1 cellular context compared by ENCODE assay signal in genomic region chr2:70131344-70132144, GRCh38.
TF ChIP-seq lines count a peak whose summit lies in the region.

No MANE protein-coding gene starts in this region.

TF ChIP-seq in GM12878, 131 proteins besides CTCF, POLR2A, EP300 and RAD21:
- peak; percentile 38 for TF ChIP-seq SMAD1 (IDR thresholded peaks at IDR 0.05; ENCODE audit: low read depth, partially characterized antibody)
- TF ChIP-seq IKZF1 (conservative IDR thresholded peaks at IDR 0.05) = 0 out of 2 replicates have a peak, but pooled peaks have one; percentile 24
- peak; percentile 86; the same call in 1 of the 2 replicates for TF ChIP-seq ZNF592 (IDR thresholded peaks at IDR 0.05)
- TF ChIP-seq, protein P1, sequence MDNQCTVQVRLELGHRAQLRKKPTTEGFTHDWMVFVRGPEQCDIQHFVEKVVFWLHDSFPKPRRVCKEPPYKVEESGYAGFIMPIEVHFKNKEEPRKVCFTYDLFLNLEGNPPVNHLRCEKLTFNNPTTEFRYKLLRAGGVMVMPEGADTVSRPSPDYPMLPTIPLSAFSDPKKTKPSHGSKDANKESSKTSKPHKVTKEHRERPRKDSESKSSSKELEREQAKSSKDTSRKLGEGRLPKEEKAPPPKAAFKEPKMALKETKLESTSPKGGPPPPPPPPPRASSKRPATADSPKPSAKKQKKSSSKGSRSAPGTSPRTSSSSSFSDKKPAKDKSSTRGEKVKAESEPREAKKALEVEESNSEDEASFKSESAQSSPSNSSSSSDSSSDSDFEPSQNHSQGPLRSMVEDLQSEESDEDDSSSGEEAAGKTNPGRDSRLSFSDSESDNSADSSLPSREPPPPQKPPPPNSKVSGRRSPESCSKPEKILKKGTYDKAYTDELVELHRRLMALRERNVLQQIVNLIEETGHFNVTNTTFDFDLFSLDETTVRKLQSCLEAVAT (IDR thresholded peaks at IDR 0.05) = peak; percentile 97
- TF ChIP-seq, protein P2, sequence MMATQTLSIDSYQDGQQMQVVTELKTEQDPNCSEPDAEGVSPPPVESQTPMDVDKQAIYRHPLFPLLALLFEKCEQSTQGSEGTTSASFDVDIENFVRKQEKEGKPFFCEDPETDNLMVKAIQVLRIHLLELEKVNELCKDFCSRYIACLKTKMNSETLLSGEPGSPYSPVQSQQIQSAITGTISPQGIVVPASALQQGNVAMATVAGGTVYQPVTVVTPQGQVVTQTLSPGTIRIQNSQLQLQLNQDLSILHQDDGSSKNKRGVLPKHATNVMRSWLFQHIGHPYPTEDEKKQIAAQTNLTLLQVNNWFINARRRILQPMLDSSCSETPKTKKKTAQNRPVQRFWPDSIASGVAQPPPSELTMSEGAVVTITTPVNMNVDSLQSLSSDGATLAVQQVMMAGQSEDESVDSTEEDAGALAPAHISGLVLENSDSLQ (IDR thresholded peaks at IDR 0.05) = peak; percentile 54; the same call in 1 of the 2 replicates
- peak; percentile 39; the same call in 1 of the 2 replicates for TF ChIP-seq PAX8 (IDR thresholded peaks at IDR 0.05)
- TF ChIP-seq, protein P3, sequence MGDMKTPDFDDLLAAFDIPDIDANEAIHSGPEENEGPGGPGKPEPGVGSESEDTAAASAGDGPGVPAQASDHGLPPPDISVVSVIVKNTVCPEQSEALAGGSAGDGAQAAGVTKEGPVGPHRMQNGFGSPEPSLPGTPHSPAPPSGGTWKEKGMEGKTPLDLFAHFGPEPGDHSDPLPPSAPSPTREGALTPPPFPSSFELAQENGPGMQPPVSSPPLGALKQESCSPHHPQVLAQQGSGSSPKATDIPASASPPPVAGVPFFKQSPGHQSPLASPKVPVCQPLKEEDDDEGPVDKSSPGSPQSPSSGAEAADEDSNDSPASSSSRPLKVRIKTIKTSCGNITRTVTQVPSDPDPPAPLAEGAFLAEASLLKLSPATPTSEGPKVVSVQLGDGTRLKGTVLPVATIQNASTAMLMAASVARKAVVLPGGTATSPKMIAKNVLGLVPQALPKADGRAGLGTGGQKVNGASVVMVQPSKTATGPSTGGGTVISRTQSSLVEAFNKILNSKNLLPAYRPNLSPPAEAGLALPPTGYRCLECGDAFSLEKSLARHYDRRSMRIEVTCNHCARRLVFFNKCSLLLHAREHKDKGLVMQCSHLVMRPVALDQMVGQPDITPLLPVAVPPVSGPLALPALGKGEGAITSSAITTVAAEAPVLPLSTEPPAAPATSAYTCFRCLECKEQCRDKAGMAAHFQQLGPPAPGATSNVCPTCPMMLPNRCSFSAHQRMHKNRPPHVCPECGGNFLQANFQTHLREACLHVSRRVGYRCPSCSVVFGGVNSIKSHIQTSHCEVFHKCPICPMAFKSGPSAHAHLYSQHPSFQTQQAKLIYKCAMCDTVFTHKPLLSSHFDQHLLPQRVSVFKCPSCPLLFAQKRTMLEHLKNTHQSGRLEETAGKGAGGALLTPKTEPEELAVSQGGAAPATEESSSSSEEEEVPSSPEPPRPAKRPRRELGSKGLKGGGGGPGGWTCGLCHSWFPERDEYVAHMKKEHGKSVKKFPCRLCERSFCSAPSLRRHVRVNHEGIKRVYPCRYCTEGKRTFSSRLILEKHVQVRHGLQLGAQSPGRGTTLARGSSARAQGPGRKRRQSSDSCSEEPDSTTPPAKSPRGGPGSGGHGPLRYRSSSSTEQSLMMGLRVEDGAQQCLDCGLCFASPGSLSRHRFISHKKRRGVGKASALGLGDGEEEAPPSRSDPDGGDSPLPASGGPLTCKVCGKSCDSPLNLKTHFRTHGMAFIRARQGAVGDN (IDR thresholded peaks at IDR 0.05) = peak; percentile 77; the same call in 1 of the 2 replicates
